Comparison of ENCODE assay signal across 14 cellular contexts in the genomic region with DNA sequence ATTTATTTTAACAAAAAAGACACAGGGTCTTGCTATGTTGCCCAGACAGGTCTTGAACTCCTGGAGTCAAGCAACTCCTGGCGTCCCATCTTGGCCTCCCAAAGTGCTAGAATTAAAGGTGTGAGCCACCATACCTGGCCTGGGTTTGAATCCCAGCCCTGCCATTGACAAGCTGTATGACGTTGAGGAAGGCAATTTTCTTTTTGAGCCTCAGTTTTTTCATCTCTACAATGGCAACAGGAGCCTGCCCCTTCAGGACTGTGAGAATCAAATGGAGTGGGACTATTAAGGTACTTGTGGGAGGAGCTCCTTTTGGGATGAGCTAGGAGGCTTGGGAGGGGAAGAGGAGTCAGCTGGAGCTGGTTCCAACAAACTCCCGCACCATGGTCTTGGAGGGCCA. TPM values are rescaled to one million over a fixed set of nuclear protein-coding genes. Genes with fewer than 3 reads are reported as not detected.
DNase-seq lines count a peak whose midpoint lies in the region; ATAC-seq, FAIRE-seq and TF ChIP-seq lines count a peak whose summit lies in the region.
"Had no signal": no experiment of that assay in that cellular context is flagged by ENCODE, and none has a peak within 500 bp of the region (broad histone marks: within the 10 kb centered on the region; RNA-seq: fewer than 3 reads in every experiment).

No MANE protein-coding gene starts in this region.

- DNase-seq in MM.1S (no peak), H1 (ENCODE audit: low read depth in 1 of 2, low spot score in 2 of 2) (no peak), ovary (peak in 4 of 5 donors; percentile 2 to 18 (median 15)), NCI-H2081 treated with DMSO at 0.1 percent for 48 hours (lab: John Stamatoyannopoulos, UW) (no peak), GM13976 (ENCODE audit: low spot score) (no peak)
- DNase-seq: NCI-H187 had no signal

- H2BK5ac ChIP-seq in H1 (ENCODE audit: low read depth, low read length), result no peak overlapping the region

- H2BK15ac ChIP-seq in H1 (ENCODE audit: low read length), result no peak overlapping the region

- H3K4me1 ChIP-seq in BLaER1, result peaks cover 96% of the 10 kb centered on the region
- H3K4me1 ChIP-seq in MM.1S (ENCODE audit: low read length), result peaks cover 69% of the 10 kb centered on the region
- peaks cover 0 to 35% (median 23%) of the 10 kb centered on the region in 4 experiments; a peak in 6 of 7 replicates for H3K4me1 ChIP-seq in H1 (replicated peaks in 1 of 4; ENCODE audit: control insufficient read depth in 3 of 4, insufficient read depth in 4 of 4, low read length in 3 of 4)
- H3K4me1 ChIP-seq in ovary (ENCODE audit: insufficient read depth), result peaks cover 24% of the 10 kb centered on the region

- no peak for TF ChIP-seq CTCF in MM.1S (IDR thresholded peaks at IDR 0.05; ENCODE audit: low read length)
- no peak for TF ChIP-seq CTCF in H1 (IDR thresholded peaks at IDR 0.05; ENCODE audit: control extremely low read depth in 1 of 3, insufficient read depth in 1 of 3, low read depth in 1 of 3, low read length in 3 of 3)
- no peak for TF ChIP-seq CTCF in ovary (IDR thresholded peaks at IDR 0.05)
- no peak for TF ChIP-seq CTCF in GM13976 (IDR thresholded peaks at IDR 0.05; ENCODE audit: borderline replicate concordance, control extremely low read depth, extremely low read depth, insufficient read depth, missing control alignments)

- POLR2A ChIA-PET in H1 (lab: Charles Lee; ENCODE audit: partially characterized antibody), result interaction anchor here (0.7 to 30.6 kb wide), 4 partner anchors 19 to 214 kb away, joined by 3 to 570 read pairs (median 272); a partner anchor contains a TSS

- no peak overlapping the region for H3K14ac ChIP-seq in H1 (ENCODE audit: insufficient read length)

- no peaks in the 10 kb centered on the region for H3K9me3 ChIP-seq in BLaER1
- H3K9me3 ChIP-seq in MM.1S (replicated peaks; ENCODE audit: insufficient read depth, low read length), result no peaks in the 10 kb centered on the region
- H3K9me3 ChIP-seq in H1 (ENCODE audit: insufficient read depth in 2 of 2, low read depth in 1 of 2, low read length in 1 of 2), result no peaks in the 10 kb centered on the region
- no peaks in the 10 kb centered on the region for H3K9me3 ChIP-seq in ovary
- H3K9me3 ChIP-seq: left lung had no signal

- intact Hi-C loops in ovary (cut with DNase I), result loop anchor here in 1 of 4 donors (5.0 kb wide), 1 partner anchor 37 kb away; no protein-coding TSS in a partner anchor

- peak overlapping the region; percentile 100 for H3K4me2 ChIP-seq in BLaER1
- peak overlapping the region; percentile 30; the same call in 1 of the 2 replicates for H3K4me2 ChIP-seq in MM.1S (ENCODE audit: low read depth, low read length)
- H3K4me2 ChIP-seq in H1 (ENCODE audit: insufficient read depth in 1 of 2, low read depth in 2 of 2, low read length in 2 of 2), result no peak overlapping the region

- no peaks in the 10 kb centered on the region for H3K9me2 ChIP-seq in MM.1S (replicated peaks; ENCODE audit: insufficient read depth, low read length)

- H3K4me3 ChIP-seq in BLaER1 (no peak overlapping the region), MM.1S (ENCODE audit: low read length) (no peak overlapping the region), H1 (ENCODE audit: extremely low read depth in 1 of 4, insufficient read depth in 2 of 4, low read depth in 3 of 4, low read length in 4 of 4) (no peak overlapping the region), ovary (no peak overlapping the region)
- H3K4me3 ChIP-seq: GM23248, left lung had no signal

- peaks cover 18% of the 10 kb centered on the region for H3K23me2 ChIP-seq in H1 (ENCODE audit: low read depth, low read length)

- TF ChIP-seq EP300 in H1 (IDR thresholded peaks at IDR 0.05; ENCODE audit: borderline replicate concordance in 1 of 2, low read depth in 2 of 2, low read length in 2 of 2), result no peak
- no peak for TF ChIP-seq EP300 in ovary (IDR thresholded peaks at IDR 0.05)

- no peak overlapping the region for H3K18ac ChIP-seq in H1 (ENCODE audit: extremely low read depth, low read length)

- ATAC-seq in HG03521 (IDR thresholded peaks at IDR 0.05; ENCODE audit: unreplicated experiment) (no peak), HG02588 (IDR thresholded peaks at IDR 0.05; ENCODE audit: unreplicated experiment) (no peak)

- no peak overlapping the region for H2BK20ac ChIP-seq in H1 (ENCODE audit: low read length)

- H2BK120ac ChIP-seq in H1 (replicated peaks; ENCODE audit: low read depth, low read length), result no peak overlapping the region

- H4K20me1 ChIP-seq in BLaER1 (peaks cover 16% of the 10 kb centered on the region), MM.1S (ENCODE audit: insufficient read depth, low read length) (no peaks in the 10 kb centered on the region), H1 (replicated peaks in 1 of 2; ENCODE audit: control insufficient read depth in 1 of 2, insufficient read depth in 2 of 2, low read length in 2 of 2) (peaks cover 6 to 14% of the 10 kb centered on the region in 2 experiments)

- TF ChIP-seq POLR2A in H1 (IDR thresholded peaks at IDR 0.05; ENCODE audit: control extremely low read depth in 1 of 2, low read depth in 2 of 2, low read length in 2 of 2), result no peak
- TF ChIP-seq POLR2A in ovary (IDR thresholded peaks at IDR 0.05), result no peak

- no peak overlapping the region for H3K9ac ChIP-seq in BLaER1
- H3K9ac ChIP-seq in MM.1S (ENCODE audit: low read length), result no peak overlapping the region
- no peak overlapping the region for H3K9ac ChIP-seq in H1 (replicated peaks in 1 of 4; ENCODE audit: extremely low read depth in 1 of 4, low read depth in 3 of 4, low read length in 3 of 4)
- H3K9ac ChIP-seq: GM23248 had no signal

- in situ Hi-C loops in GM13976 (cut with MboI; ENCODE audit: low sequenced_read_pairs, unreplicated experiment), result no loop called here

- H4K91ac ChIP-seq in H1 (replicated peaks; ENCODE audit: insufficient read length, low read length), result no peak overlapping the region

- no peak overlapping the region for H3K23ac ChIP-seq in H1 (ENCODE audit: insufficient read length)

- H3F3A ChIP-seq in MM.1S (ENCODE audit: insufficient read depth, low read length), result peaks cover 52% of the 10 kb centered on the region

- H3K36me3 ChIP-seq in BLaER1 (no peaks in the 10 kb centered on the region), MM.1S (replicated peaks; ENCODE audit: insufficient read depth, low read length) (no peaks in the 10 kb centered on the region), H1 (ENCODE audit: control insufficient read depth in 2 of 4, insufficient read depth in 4 of 4, low read length in 3 of 4) (no peaks in the 10 kb centered on the region), ovary (no peaks in the 10 kb centered on the region)
- H3K36me3 ChIP-seq: left lung had no signal

- CTCF ChIA-PET in H1 (lab: Charles Lee; ENCODE audit: partially characterized antibody), result interaction anchor here (0.6 to 39.2 kb wide), 7 partner anchors 8 to 101 kb away, joined by 3 to 1198 read pairs (median 4); a partner anchor contains a TSS

- H3K79me1 ChIP-seq in H1 (ENCODE audit: low read depth, low read length), result peaks cover 4% of the 10 kb centered on the region

- no peak overlapping the region for H2BK12ac ChIP-seq in H1 (ENCODE audit: low read depth, low read length)

- no peak overlapping the region for H4K8ac ChIP-seq in H1 (ENCODE audit: extremely low read depth, insufficient read depth, low read length)

- H3K79me2 ChIP-seq in MM.1S (ENCODE audit: low read length), result peaks cover 34% of the 10 kb centered on the region
- H3K79me2 ChIP-seq in H1 (ENCODE audit: control insufficient read depth in 1 of 2, insufficient read depth in 2 of 2, low read length in 2 of 2), result peaks cover 0 to 10% of the 10 kb centered on the region in 2 experiments; a peak in 2 of 4 replicates

- no peak overlapping the region for H4K5ac ChIP-seq in H1 (ENCODE audit: insufficient read length, low read depth, low read length)

- H3K27ac ChIP-seq in BLaER1 (peak overlapping the region; percentile 47), MM.1S (ENCODE audit: low read length) (peak overlapping the region; percentile 59; the same call in 1 of the 2 replicates), H1 (ENCODE audit: low read depth, low read length) (no peak overlapping the region), ovary (no peak overlapping the region)
- H3K27ac ChIP-seq: GM23248 had no signal

- no peaks in the 10 kb centered on the region; the same call in 1 of the 2 replicates for H3K27me3 ChIP-seq in BLaER1
- H3K27me3 ChIP-seq in MM.1S (replicated peaks; ENCODE audit: insufficient read depth, low read length), result no peaks in the 10 kb centered on the region
- H3K27me3 ChIP-seq in H1 (replicated peaks in 1 of 4; ENCODE audit: control insufficient read depth in 3 of 4, extremely low read depth in 1 of 4, insufficient read depth in 3 of 4, low read length in 3 of 4), result peaks cover 0 to 30% (median 16%) of the 10 kb centered on the region in 4 experiments; a peak in 5 of 7 replicates
- no peaks in the 10 kb centered on the region for H3K27me3 ChIP-seq in ovary
- H3K27me3 ChIP-seq: left lung had no signal

- 77% methylated on average over 3 of the region's 3 CpGs; no CpG with 5 or more reads in 1 of the 2 experiments for WGBS in H1 (ENCODE audit: extremely low coverage in 1 of 2, insufficient coverage in 1 of 2, insufficient read length in 1 of 2, insufficient replicate concordance in 2 of 2, low coverage in 1 of 2, low lambda C conversion rate in 2 of 2, missing lambda C conversion rate in 1 of 2), 2 experiments
- WGBS in ovary, 3 donors, result 89 to 96% (median 92%) methylated on average over 3 of the region's 3 CpGs

- FAIRE-seq in H1 (lab: Jason Lieb, UNC), result no peak

- H3K4ac ChIP-seq in H1 (replicated peaks; ENCODE audit: insufficient read length, low read depth, low read length), result no peak overlapping the region

- no peak overlapping the region for H3K56ac ChIP-seq in H1 (replicated peaks; ENCODE audit: insufficient read length, low read depth, low read length)

- TF ChIP-seq RAD21 in H1 (IDR thresholded peaks at IDR 0.05 in 1 of 2, conservative IDR thresholded peaks at IDR 0.05 in 1 of 2; ENCODE audit: low read depth in 2 of 2, low read length in 2 of 2), result no peak

- H2AK5ac ChIP-seq in H1 (ENCODE audit: low read depth, low read length), result no peak overlapping the region

- no peak overlapping the region for H2AFZ ChIP-seq in MM.1S (ENCODE audit: low read length)
- H2AFZ ChIP-seq in H1 (ENCODE audit: low read length), result no peak overlapping the region
- H2AFZ ChIP-seq: GM23248 had no signal

RNA-seq across cellular contexts. Expression of a gene that starts 6.2 kb away (rescaled TPM):
- total RNA-seq in H1 (2021; fragmentation: NEBNext Ultra II Directional; extraction: Animal tissue kit (Norgen Biotek cat#: 25700)), result 13.4 and 16.5 TPM in 2 replicates
- polyA plus RNA-seq in H1 (2011; rRNA removed) (4.4 and 7.8 TPM in 2 replicates), ovary (10 to 100 TPM; 21.8 to 39.9 TPM)
- 2.5 TPM for polyA plus RNA-seq in H1 (2011; cell fraction: cytosol; rRNA removed)
- 6.9 TPM for polyA plus RNA-seq in H1 (2011; cell fraction: nucleus; rRNA removed)
- 12.6 to 17.5 TPM (median 16.0 TPM) in 4 replicates for polyA plus RNA-seq in H1 (2012, experiment 1 of 2)
- polyA plus RNA-seq in H1 (2012, experiment 2 of 2), result 13.9 TPM
- polyA plus RNA-seq in H1 (2013, experiment 1 of 2), result 11.2 TPM
- 11.1 TPM for polyA plus RNA-seq in H1 (2013, experiment 2 of 2)
- 2.9 and 6.4 TPM in 2 replicates for polyA minus RNA-seq in H1 (2011; rRNA and poly(A)+ RNA removed)
- polyA minus RNA-seq in H1 (2011; cell fraction: cytosol; rRNA and poly(A)+ RNA removed), result 8.4 TPM
- 6.2 TPM for polyA minus RNA-seq in H1 (2011; cell fraction: nucleus; rRNA and poly(A)+ RNA removed)
- total RNA-seq in ovary, result 100 to 1,000 TPM in 1 of 7 donors, 10 to 100 TPM in 6; 19.8 to 100 (median 62.2) TPM

RNA-seq across cellular contexts. Expression of a gene that starts 27.5 kb away (rescaled TPM):
- 139 and 140 TPM in 2 replicates for total RNA-seq in H1 (2021; fragmentation: NEBNext Ultra II Directional; extraction: Animal tissue kit (Norgen Biotek cat#: 25700))
- polyA plus RNA-seq in H1 (2011; rRNA removed) (38.0 and 50.5 TPM in 2 replicates), ovary (1 to 10 TPM in 1 of 2 donors, under 1 TPM in 1; 0.80 to 3.3 TPM)
- polyA plus RNA-seq in H1 (2011; cell fraction: cytosol; rRNA removed), result 62.0 TPM
- 32.6 TPM for polyA plus RNA-seq in H1 (2011; cell fraction: nucleus; rRNA removed)
- polyA plus RNA-seq in H1 (2012, experiment 1 of 2), result 66.3 to 99.0 TPM (median 74.5 TPM) in 4 replicates
- polyA plus RNA-seq in H1 (2012, experiment 2 of 2), result 10.6 TPM
- 87.2 TPM for polyA plus RNA-seq in H1 (2013, experiment 1 of 2)
- 90.5 TPM for polyA plus RNA-seq in H1 (2013, experiment 2 of 2)
- 51.3 and 81.1 TPM in 2 replicates for polyA minus RNA-seq in H1 (2011; rRNA and poly(A)+ RNA removed)
- polyA minus RNA-seq in H1 (2011; cell fraction: cytosol; rRNA and poly(A)+ RNA removed), result 38.5 TPM
- polyA minus RNA-seq in H1 (2011; cell fraction: nucleus; rRNA and poly(A)+ RNA removed), result 58.3 TPM
- total RNA-seq in ovary, result 1 to 10 TPM in 3 of 7 donors, under 1 TPM in 4; 0.34 to 3.8 (median 0.76) TPM

RNA-seq across cellular contexts. Expression of a gene that starts 49.3 kb away (rescaled TPM):
- 1.4 and 1.9 TPM in 2 replicates for total RNA-seq in H1 (2021; fragmentation: NEBNext Ultra II Directional; extraction: Animal tissue kit (Norgen Biotek cat#: 25700))
- polyA plus RNA-seq in H1 (2011; rRNA removed) (0.53 and 0.58 TPM in 2 replicates), ovary (under 1 TPM in 1 of 2 donors, not detected in 1; 0.24 TPM)
- 0.66 TPM for polyA plus RNA-seq in H1 (2011; cell fraction: cytosol; rRNA removed)
- 0.90 TPM for polyA plus RNA-seq in H1 (2011; cell fraction: nucleus; rRNA removed)
- polyA plus RNA-seq in H1 (2012, experiment 1 of 2), result 0.25 TPM in 1 of 4 replicates, not detected in the others
- not detected for polyA plus RNA-seq in H1 (2012, experiment 2 of 2)
- 0.43 TPM for polyA plus RNA-seq in H1 (2013, experiment 1 of 2)
- polyA plus RNA-seq in H1 (2013, experiment 2 of 2), result 0.29 TPM
- not detected in 2 replicates for polyA minus RNA-seq in H1 (2011; rRNA and poly(A)+ RNA removed)
- 3.2 TPM for polyA minus RNA-seq in H1 (2011; cell fraction: cytosol; rRNA and poly(A)+ RNA removed)
- 1.3 TPM for polyA minus RNA-seq in H1 (2011; cell fraction: nucleus; rRNA and poly(A)+ RNA removed)
- 1 to 10 TPM in 2 of 7 donors, under 1 TPM in 3, not detected in 2; 0.66 to 1.8 (median 0.92) TPM for total RNA-seq in ovary
- total RNA-seq: activated B cell treated with CpG ODN at 0.5 μM for 24 hours; activated T-cell treated with anti-CD3 and anti-CD28 coated beads, Interleukin-2, amount 50 U/mL, for 4 hours had no signal
- polyA plus RNA-seq: IgD-negative memory B cell had no signal

Comparison
In these comparisons a context has a peak if more than half of its experiments do, and no peak if none do; other contexts are left out.
1. H3K27ac ChIP-seq: peak in BLaER1 (single experiment) and MM.1S (single experiment); none in H1 (single experiment) and ovary (0 of 2).
2. H3K4me2 ChIP-seq: peak in BLaER1 (single experiment) and MM.1S (single experiment); none in H1 (0 of 2).
3. DNase-seq: peak in ovary (4 of 5); none in MM.1S (single experiment), H1 (0 of 2), NCI-H2081 treated with DMSO at 0.1 percent for 48 hours (single experiment) and GM13976 (single experiment).
4. RNA of a gene that starts 27.5 kb away (total RNA-seq): 139 to 140 TPM in H1; 0.34 to 3.8 TPM in ovary; every median in the first group is over 10 times any median in the second.